In the genomic region with DNA sequence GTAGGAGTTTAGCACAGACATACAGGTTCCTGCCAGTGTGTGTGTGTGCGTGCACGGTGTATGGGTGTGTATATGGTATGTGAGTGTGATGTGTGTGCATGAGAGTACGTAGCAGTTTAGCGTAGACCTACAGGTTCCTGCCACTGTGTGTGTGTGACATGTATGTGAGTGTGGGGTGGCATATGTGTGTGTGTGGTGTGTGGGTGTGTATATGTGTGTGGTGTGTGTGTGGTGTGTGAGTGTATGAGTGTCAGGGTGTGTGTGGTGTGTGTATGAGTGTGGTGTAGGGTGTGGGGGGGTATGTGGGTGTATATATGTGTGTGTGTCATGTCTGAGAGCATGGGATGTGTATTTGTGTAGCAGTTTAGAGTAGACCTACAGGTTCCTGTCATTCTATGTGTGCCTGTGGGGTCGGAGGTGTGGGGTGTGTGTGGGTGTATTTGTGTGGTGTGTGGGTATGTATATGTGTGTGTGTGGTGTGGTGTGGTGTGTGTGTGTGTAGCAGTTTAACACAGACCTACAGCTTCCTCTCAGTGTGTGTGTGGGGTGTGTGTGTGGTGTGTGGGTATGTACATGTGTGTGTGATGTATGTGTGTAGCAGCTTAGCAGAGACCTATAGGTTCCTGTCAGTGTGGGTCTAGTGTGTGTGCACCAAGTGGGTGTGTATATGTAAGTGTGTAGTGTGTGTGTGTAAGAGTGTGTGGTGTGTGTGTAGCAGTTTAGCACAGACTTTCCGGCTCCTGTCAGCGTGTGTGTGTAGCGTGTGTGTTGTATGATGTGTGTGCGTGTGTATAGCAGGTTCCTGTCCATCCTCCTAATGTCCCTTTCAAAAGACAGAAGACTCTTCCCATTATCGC, we compare ENCODE assay signal across 23 cellular contexts. TPM values are rescaled to one million over a fixed set of nuclear protein-coding genes. Genes with fewer than 3 reads are reported as not detected.
DNase-seq lines count a peak whose midpoint lies in the region; ATAC-seq, FAIRE-seq and TF ChIP-seq lines count a peak whose summit lies in the region.
"Had no signal": no experiment of that assay in that cellular context is flagged by ENCODE, and none has a peak within 500 bp of the region (broad histone marks: within the 10 kb centered on the region; RNA-seq: fewer than 3 reads in every experiment).

No MANE protein-coding gene starts in this region.

- no peak for TF ChIP-seq RAD21 in IMR-90 (IDR thresholded peaks at IDR 0.05; ENCODE audit: low read length)

- no peak for DNase-seq in GM12891 (ENCODE audit: insufficient read length, low spot score)
- no peak for DNase-seq in IMR-90
- DNase-seq in trophoblast cell, result no peak
- no peak for DNase-seq in NCI-H526 (lab: John Stamatoyannopoulos, UW)
- DNase-seq in substantia nigra (lab: John Stamatoyannopoulos, UW), result no peak
- DNase-seq in H7, result no peak
- DNase-seq: AML-193; C1 segment of cervical spinal cord; Calu3; CD8-positive, alpha-beta memory T cell; DMS153; KBM-7; NCI-H1092 treated with DMSO at 0.1 percent for 48 hours; NCI-H1436 treated with DMSO at 0.1 percent for 48 hours; NCI-H2029 treated with DMSO at 0.1 percent for 48 hours; NCI-H345; NCI-H524 treated with DMSO at 0.1 percent for 48 hours; OCI-M1 had no signal

- H3K56ac ChIP-seq in IMR-90 (ENCODE audit: extremely low read depth, insufficient read depth, low read length), result no peak overlapping the region

- no peaks in the 10 kb centered on the region for H3K79me2 ChIP-seq in trophoblast cell (ENCODE audit: control insufficient read depth, insufficient read depth, low read length, poor library complexity)

- no peaks in the 10 kb centered on the region; the same call in 1 of the 2 replicates for H3K9me1 ChIP-seq in IMR-90 (ENCODE audit: insufficient read depth, low read length)

- H3K36me3 ChIP-seq in IMR-90 (ENCODE audit: control insufficient read depth, insufficient read depth, low read length) (no peaks in the 10 kb centered on the region), trophoblast cell (ENCODE audit: control insufficient read depth in 1 of 2, insufficient read depth in 2 of 2, low read length in 2 of 2) (no peaks in the 10 kb centered on the region), H7 (replicated peaks; ENCODE audit: control insufficient read depth, insufficient read depth, low read length) (no peaks in the 10 kb centered on the region)

- H3K27ac ChIP-seq in IMR-90 (ENCODE audit: insufficient read depth, low read length) (no peak overlapping the region), trophoblast cell (ENCODE audit: low read depth, low read length) (no peak overlapping the region), substantia nigra (ENCODE audit: low read depth, low read length, poor library complexity, severe bottlenecking) (no peak overlapping the region)

- TF ChIP-seq CTCF in IMR-90 (conservative IDR thresholded peaks at IDR 0.05; ENCODE audit: low read depth, low read length), result no peak

- no peak overlapping the region for H2BK120ac ChIP-seq in IMR-90 (ENCODE audit: low read depth, low read length)
- H2BK120ac ChIP-seq in trophoblast cell (ENCODE audit: insufficient read depth, low read length, poor library complexity), result no peak overlapping the region

- BruUV-seq in IMR-90 (replicated peaks; lab: Mats Ljungman, UMichigan), result no TSS peak

- H2AK5ac ChIP-seq in IMR-90 (ENCODE audit: low read depth, low read length) (no peak overlapping the region), trophoblast cell (ENCODE audit: low read length) (no peak overlapping the region)

- H2BK15ac ChIP-seq in IMR-90 (ENCODE audit: low read depth, low read length), result no peak overlapping the region

- H2BK5ac ChIP-seq in IMR-90 (ENCODE audit: low read depth, low read length, poor library complexity, severe bottlenecking) (peak overlapping the region; percentile 15), trophoblast cell (ENCODE audit: low read depth, low read length, poor library complexity) (no peak overlapping the region)

- POLR2A ChIA-PET in IMR-90 (lab: Charles Lee; ENCODE audit: unreplicated experiment), result no interaction called here

- H3K18ac ChIP-seq in IMR-90 (ENCODE audit: low read depth, low read length) (no peak overlapping the region), trophoblast cell (ENCODE audit: low read length) (no peak overlapping the region)

- dilution Hi-C loops in IMR-90 (cut with HindIII; ENCODE audit: low sequenced_read_pairs, unreplicated experiment), result no loop called here

- H3K23ac ChIP-seq in IMR-90 (ENCODE audit: low read depth, low read length) (no peak overlapping the region), trophoblast cell (ENCODE audit: low read length) (peak overlapping the region; percentile 52)

- ATAC-seq in IMR-90 (ENCODE audit: low read depth), result no peak
- ATAC-seq in esophagus mucosa, result peak; percentile 17
- ATAC-seq: GM23338, HepG2 had no signal

- CTCF ChIA-PET in IMR-90 (lab: Yijun Ruan, JAX), result no interaction called here

- no peak overlapping the region for H4K5ac ChIP-seq in IMR-90 (ENCODE audit: low read depth, low read length)

- H3K9ac ChIP-seq in IMR-90 (ENCODE audit: low read depth, low read length) (no peak overlapping the region), trophoblast cell (ENCODE audit: low read length) (no peak overlapping the region)

- H2AK9ac ChIP-seq in IMR-90 (replicated peaks; ENCODE audit: low read depth, low read length, poor library complexity), result no peak overlapping the region

- H3K14ac ChIP-seq in IMR-90 (replicated peaks; ENCODE audit: low read depth, low read length) (no peak overlapping the region), trophoblast cell (ENCODE audit: low read length) (no peak overlapping the region)

- no peak for TF ChIP-seq POLR2A in GM12891 (IDR thresholded peaks at IDR 0.05; ENCODE audit: low read depth, low read length)
- no peak for TF ChIP-seq POLR2A in IMR-90 (IDR thresholded peaks at IDR 0.05; ENCODE audit: low read depth, low read length)

- no peaks in the 10 kb centered on the region for H3K9me3 ChIP-seq in IMR-90 (ENCODE audit: control insufficient read depth, insufficient read depth, low read length)
- no peaks in the 10 kb centered on the region for H3K9me3 ChIP-seq in trophoblast cell (ENCODE audit: insufficient read depth, low read depth, low read length)

- in situ Hi-C loops in IMR-90 (cut with MboI; ENCODE audit: low sequenced_read_pairs), result no loop called here

- H2BK20ac ChIP-seq in IMR-90 (ENCODE audit: low read depth, low read length), result no peak overlapping the region

- H3K4ac ChIP-seq in IMR-90 (ENCODE audit: low read depth, low read length) (no peak overlapping the region), trophoblast cell (ENCODE audit: low read depth, low read length) (no peak overlapping the region)

- H2BK12ac ChIP-seq in trophoblast cell (ENCODE audit: low read length), result no peak overlapping the region

- H4K8ac ChIP-seq in IMR-90 (ENCODE audit: low read depth in 2 of 2, low read length in 2 of 2) (no peak overlapping the region), trophoblast cell (ENCODE audit: low read depth, low read length) (no peak overlapping the region)

- no peak overlapping the region for H4K12ac ChIP-seq in trophoblast cell (ENCODE audit: low read depth, low read length)

- H3K27me3 ChIP-seq in IMR-90 (ENCODE audit: control insufficient read depth, insufficient read depth, low read length) (peaks cover 49% of the 10 kb centered on the region), trophoblast cell (ENCODE audit: insufficient read depth, low read length) (no peaks in the 10 kb centered on the region), H7 (ENCODE audit: control insufficient read depth, insufficient read depth, low read length) (no peaks in the 10 kb centered on the region)

- no peaks in the 10 kb centered on the region for H4K20me1 ChIP-seq in IMR-90 (ENCODE audit: insufficient read depth, low read length)

- intact Hi-C loops in IMR-90 (cut with micrococcal nuclease), result no loop called here

- H3K4me1 ChIP-seq in IMR-90 (ENCODE audit: control insufficient read depth, insufficient read depth, low read length) (no peaks in the 10 kb centered on the region), trophoblast cell (ENCODE audit: control insufficient read depth in 1 of 2, insufficient read depth in 2 of 2, low read length in 2 of 2) (no peaks in the 10 kb centered on the region)

- no peak overlapping the region for H3K4me2 ChIP-seq in IMR-90 (ENCODE audit: low read depth, low read length)
- H3K4me2 ChIP-seq in trophoblast cell (ENCODE audit: low read length), result no peak overlapping the region
- H3K4me2 ChIP-seq: GM23338 had no signal

- H3K4me3 ChIP-seq in IMR-90 (ENCODE audit: insufficient read depth, low read depth, low read length) (no peak overlapping the region), trophoblast cell (ENCODE audit: low read depth, low read length) (no peak overlapping the region), H7 (ENCODE audit: insufficient read depth, low read depth, low read length) (no peak overlapping the region)
- H3K4me3 ChIP-seq: GM23338 had no signal

- H3K79me1 ChIP-seq in IMR-90 (ENCODE audit: low read depth in 1 of 2, low read length in 2 of 2), result no peaks in the 10 kb centered on the region
- no peaks in the 10 kb centered on the region for H3K79me1 ChIP-seq in trophoblast cell (ENCODE audit: low read length)

- H4K91ac ChIP-seq in IMR-90 (ENCODE audit: insufficient read depth, low read depth, low read length), result no peak overlapping the region
- no peak overlapping the region for H4K91ac ChIP-seq in trophoblast cell (ENCODE audit: low read depth, low read length)

- FAIRE-seq in GM12891 (lab: Jason Lieb, UNC), result peak; percentile 63
- FAIRE-seq: GM18507, HepG2, RCC 7860 had no signal

- H2AFZ ChIP-seq in IMR-90 (replicated peaks; ENCODE audit: low read length, poor library complexity), result peak overlapping the region; percentile 38
- no peak overlapping the region for H2AFZ ChIP-seq in trophoblast cell (ENCODE audit: insufficient read depth, low read length, poor library complexity)
- H2AFZ ChIP-seq: GM23338 had no signal

- 82% methylated on average over 4 of the region's 10 CpGs; no CpG with 5 or more reads in 1 of the 2 experiments for WGBS in IMR-90 (ENCODE audit: extremely low coverage in 2 of 2, insufficient read length in 1 of 2), 2 experiments
- WGBS in trophoblast cell (ENCODE audit: extremely low coverage, insufficient coverage, insufficient read length), result no CpG with 5 or more reads among the region's 10 CpGs

TF ChIP-seq in GM12891, 5 proteins besides CTCF, POLR2A, EP300 and RAD21 (continues in another document):
- TF ChIP-seq POLR2AphosphoS5 (IDR thresholded peaks at IDR 0.05; ENCODE audit: low read depth, low read length) (no peak), POU2F2 (IDR thresholded peaks at IDR 0.05; ENCODE audit: low read depth, low read length) (no peak)

TF ChIP-seq in IMR-90, 13 proteins besides CTCF, POLR2A, EP300 and RAD21 (continues in another document):
- no peak for TF ChIP-seq BHLHE40 (IDR thresholded peaks at IDR 0.05; ENCODE audit: low read depth, low read length)
- no peak for TF ChIP-seq RCOR1 (IDR thresholded peaks at IDR 0.05; ENCODE audit: insufficient replicate concordance, low read length)
- no peak for TF ChIP-seq CHD1 (IDR thresholded peaks at IDR 0.05; ENCODE audit: low read depth, low read length)

RNA-seq across cellular contexts. Expression of a gene that starts 31.8 kb away (rescaled TPM):
- 3.5 TPM for polyA plus RNA-seq in GM12891 (2012; ENCODE audit: low read depth, missing spikeins)
- total RNA-seq in IMR-90 (2012; rRNA removed) (21.0 and 22.2 TPM in 2 replicates), esophagus mucosa (5.9 TPM)
- polyA plus RNA-seq in IMR-90 (2012; rRNA removed), result 4.0 and 7.1 TPM in 2 replicates
- polyA plus RNA-seq in IMR-90 (2012; cell fraction: cytosol; rRNA removed), result 0.82 and 1.1 TPM in 2 replicates
- polyA plus RNA-seq in IMR-90 (2012; cell fraction: nucleus; rRNA removed; ENCODE audit: low replicate concordance), result 0.98 and 16.5 TPM in 2 replicates
- polyA plus RNA-seq in trophoblast cell (2013), result 6.0 TPM in 2 replicates
- total RNA-seq in H7 (2014; rRNA removed; shearing (Covaris generic)), result 7.4 and 9.1 TPM in 2 replicates
